ENCODE assay signal across 25 cellular contexts in genomic region chr20:55667955-55668354, GRCh38.
DNase-seq lines count a peak whose midpoint lies in the region; FAIRE-seq and TF ChIP-seq lines count a peak whose summit lies in the region.
"Had no signal": no experiment of that assay in that cellular context is flagged by ENCODE, and none has a peak within 500 bp of the region (broad histone marks: within the 10 kb centered on the region; RNA-seq: fewer than 3 reads in every experiment).

No MANE protein-coding gene starts in this region.

- no peaks in the 10 kb centered on the region for H3K36me3 Mint-ChIP-seq in nephron progenitor cell (ENCODE audit: low read depth)
- no peaks in the 10 kb centered on the region for H3K36me3 Mint-ChIP-seq in Caco-2 (ENCODE audit: insufficient read depth, unreplicated experiment)
- H3K36me3 Mint-ChIP-seq: CD4-positive, alpha-beta memory T cell had no signal

- no peak overlapping the region for H3K4me3 ChIP-seq in Caco-2 (ENCODE audit: low read depth, low read length)
- H3K4me3 ChIP-seq in tibial artery, result no peak overlapping the region
- H3K4me3 ChIP-seq: GM12878, GM23338, HAP-1 had no signal

- H3K9me3 ChIP-seq in Caco-2 (no peaks in the 10 kb centered on the region), tibial artery (no peaks in the 10 kb centered on the region)
- H3K9me3 ChIP-seq: HAP-1 had no signal

- H3K27ac ChIP-seq in tibial artery, result no peak overlapping the region

- intact Hi-C loops in Caco-2 (cut with micrococcal nuclease; ENCODE audit: unreplicated experiment), result loop anchor here (10.0 kb wide), 1 partner anchor 253 kb away; no protein-coding TSS in a partner anchor
- intact Hi-C loops in tibial artery (cut with DNase I; ENCODE audit: low total_unique reads), result no loop called here

- H3K9me3 Mint-ChIP-seq in nephron progenitor cell, result no peaks in the 10 kb centered on the region
- H3K9me3 Mint-ChIP-seq in Caco-2 (ENCODE audit: unreplicated experiment), result no peaks in the 10 kb centered on the region

- H3K4me3 Mint-ChIP-seq in nephron progenitor cell (no peak overlapping the region), Caco-2 (ENCODE audit: unreplicated experiment) (no peak overlapping the region)
- H3K4me3 Mint-ChIP-seq: CD4-positive, alpha-beta memory T cell; GM23338; HFFc6 had no signal

- H3K36me3 ChIP-seq in Caco-2 (ENCODE audit: control insufficient read depth, insufficient read depth, low read length), result no peaks in the 10 kb centered on the region
- H3K36me3 ChIP-seq in tibial artery, result no peaks in the 10 kb centered on the region
- H3K36me3 ChIP-seq: HAP-1 had no signal

- TF ChIP-seq CTCF in nephron progenitor cell (IDR thresholded peaks at IDR 0.05), result no peak
- TF ChIP-seq CTCF in Caco-2 (IDR thresholded peaks at IDR 0.05; ENCODE audit: insufficient read depth in 1 of 2, low read depth in 1 of 2, low read length in 1 of 2, severe bottlenecking in 1 of 2, unreplicated experiment in 1 of 2), result no peak
- TF ChIP-seq CTCF in tibial artery (IDR thresholded peaks at IDR 0.05), result no peak

- H3K27me3 Mint-ChIP-seq in nephron progenitor cell (ENCODE audit: low read depth, poor library complexity) (peaks cover 2% of the 10 kb centered on the region), Caco-2 (ENCODE audit: insufficient read depth, unreplicated experiment) (peaks cover 8% of the 10 kb centered on the region)
- H3K27me3 Mint-ChIP-seq: CD4-positive, alpha-beta memory T cell had no signal

- BruUV-seq in Caco-2 (replicated peaks; lab: Mats Ljungman, UMichigan), result no TSS peak

- no peaks in the 10 kb centered on the region for H3K4me1 ChIP-seq in Caco-2
- H3K4me1 ChIP-seq in tibial artery, result no peaks in the 10 kb centered on the region
- H3K4me1 ChIP-seq: HAP-1 had no signal

- POLR2A ChIA-PET in Caco-2 (lab: Charles Lee), result no interaction called here

- DNase-seq in HTR-8/SVneo (ENCODE audit: insufficient read length, low spot score) (no peak), NCI-H69 (lab: John Stamatoyannopoulos, UW) (peak; percentile 66), left kidney (ENCODE audit: low read depth, low spot score) (peak; percentile 57), nephron progenitor cell (peak; percentile 3), Caco-2 (no peak), tibial artery (no peak)
- no peak for DNase-seq in activated CD4-positive, CD25-positive, alpha-beta regulatory T cell (lab: John Stamatoyannopoulos, UW)
- DNase-seq: AML-193; C1 segment of cervical spinal cord; CD4-positive, alpha-beta memory T cell; COR-L47; HFFc6; IMR-90; KG1; MM.1S; NCI-H1694 treated with DMSO at 0.1 percent for 48 hours; NCI-H226; NCI-H510A; NK-92 treated with Interleukin-12 subunit alpha and Interleukin-12 subunit beta, amount 100 ng/mL, for 24 hours; PC-3 had no signal

- H3K27ac Mint-ChIP-seq in nephron progenitor cell, result no peak overlapping the region
- no peak overlapping the region for H3K27ac Mint-ChIP-seq in Caco-2 (ENCODE audit: unreplicated experiment)
- H3K27ac Mint-ChIP-seq: CD4-positive, alpha-beta memory T cell; GM23338; HFFc6 had no signal

- FAIRE-seq in HTR-8/SVneo (lab: Jason Lieb, UNC), result peak; percentile 48
- FAIRE-seq: A204.1, G401.6, GM12878 had no signal

- H3K27me3 ChIP-seq in Caco-2 (replicated peaks; ENCODE audit: control insufficient read depth, insufficient read depth, low read length), result no peaks in the 10 kb centered on the region
- H3K27me3 ChIP-seq in tibial artery, result no peaks in the 10 kb centered on the region

- CTCF ChIA-PET in Caco-2 (lab: Charles Lee), result no interaction called here

- peaks cover 52% of the 10 kb centered on the region for H3K4me1 Mint-ChIP-seq in nephron progenitor cell
- no peaks in the 10 kb centered on the region for H3K4me1 Mint-ChIP-seq in Caco-2 (ENCODE audit: low read depth, unreplicated experiment)
- H3K4me1 Mint-ChIP-seq: CD4-positive, alpha-beta memory T cell; GM23338 had no signal

Comparison
In these comparisons a context has a peak if more than half of its experiments do, and no peak if none do; other contexts are left out.
1. DNase-seq: peak in NCI-H69 (single experiment), left kidney (single experiment) and nephron progenitor cell (single experiment); none in HTR-8/SVneo (single experiment), activated CD4-positive, CD25-positive, alpha-beta regulatory T cell (0 of 4), Caco-2 (0 of 2) and tibial artery (0 of 2).